Comparison of ENCODE assay signal across 1 cellular context in the genomic region with DNA sequence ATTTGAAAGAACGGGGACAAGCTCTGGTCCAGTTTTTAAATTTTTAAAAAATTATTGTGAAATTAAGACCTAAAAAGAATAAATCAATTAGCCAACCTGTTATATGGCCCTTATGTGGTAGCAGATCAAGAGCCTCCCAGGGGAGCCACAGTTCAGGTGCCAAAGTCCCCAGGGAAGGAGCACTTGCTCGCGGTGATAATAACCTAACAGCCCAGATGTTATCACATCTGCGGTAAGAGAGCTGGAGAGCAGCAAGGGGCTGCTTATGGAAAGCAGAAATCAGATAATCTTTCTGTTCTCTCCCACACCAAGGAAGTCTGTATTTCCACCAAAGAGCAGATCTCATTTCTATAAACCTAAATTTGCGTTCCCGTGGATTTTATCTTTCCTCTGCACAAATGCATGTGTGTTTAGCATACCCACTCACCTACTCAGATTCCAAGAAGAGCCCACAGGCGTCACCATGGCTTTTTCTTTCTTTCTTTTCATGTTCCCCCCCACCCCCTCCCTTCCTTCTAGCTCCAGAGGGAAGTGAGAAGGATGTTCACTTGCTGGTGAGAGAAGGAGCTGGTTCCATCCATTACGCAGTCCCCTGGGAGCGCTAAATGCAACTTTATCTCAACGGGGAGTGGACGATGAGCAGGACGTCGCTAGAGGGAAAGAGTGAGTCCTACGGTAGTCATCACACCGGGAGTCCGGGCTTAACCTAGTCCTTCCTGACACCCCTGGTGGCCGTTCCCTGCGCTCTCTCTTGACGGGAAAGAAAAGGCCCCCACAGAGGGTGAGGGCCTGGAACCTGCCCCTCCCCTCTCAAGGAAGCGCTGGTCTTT.
TF ChIP-seq lines count a peak whose summit lies in the region.

No MANE protein-coding gene starts in this region.

TF ChIP-seq in H1, 55 proteins besides CTCF, POLR2A, EP300 and RAD21:
- TF ChIP-seq BCL11A (IDR thresholded peaks at IDR 0.05; ENCODE audit: low read depth in 2 of 2, low read length in 2 of 2) (no peak), NANOG (IDR thresholded peaks at IDR 0.05; ENCODE audit: insufficient read depth, low read depth, low read length, poor library complexity, severe bottlenecking) (no peak), RNF2 (IDR thresholded peaks at IDR 0.05; ENCODE audit: borderline replicate concordance, low read depth, low read length, missing control alignments, poor library complexity, severe bottlenecking) (peak; percentile 70), EZH2 (IDR thresholded peaks at IDR 0.05; ENCODE audit: low read depth, low read length, severe bottlenecking) (peak; percentile 63), CTBP2 (IDR thresholded peaks at IDR 0.05; ENCODE audit: borderline replicate concordance, insufficient read depth, insufficient read length, low read length) (peak; percentile 90), TEAD4 (IDR thresholded peaks at IDR 0.05; ENCODE audit: low read depth, low read length) (no peak), KDM4A (IDR thresholded peaks at IDR 0.05; ENCODE audit: low read depth, low read length, severe bottlenecking) (peak; percentile 67), TBP (IDR thresholded peaks at IDR 0.05; ENCODE audit: low read depth, low read length) (no peak), SUZ12 (IDR thresholded peaks at IDR 0.05; ENCODE audit: low read length) (peak; percentile 22; the same call in 1 of the 2 replicates)
